ENCODE assay signal across 30 cellular contexts in the genomic region with DNA sequence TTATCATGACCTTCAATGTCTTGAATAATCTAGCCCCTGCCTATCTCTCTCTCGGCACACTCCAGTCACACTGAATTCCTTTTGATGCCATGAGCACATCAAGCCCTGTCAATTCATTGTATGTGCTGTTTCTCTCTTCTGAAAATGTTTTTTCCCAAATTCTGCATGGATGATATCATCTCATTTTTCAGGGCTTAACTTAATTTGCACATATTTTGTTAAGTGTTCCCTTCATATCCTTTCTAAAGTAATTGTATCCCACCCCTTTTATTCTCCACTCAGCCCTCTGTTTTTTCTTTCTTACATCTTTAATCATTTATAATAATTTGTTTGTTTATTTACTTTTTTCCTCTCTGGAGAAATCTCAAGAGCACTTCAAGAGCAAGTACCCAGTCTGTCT.
"Had no signal": no experiment of that assay in that cellular context is flagged by ENCODE, and none has a peak within 500 bp of the region (broad histone marks: within the 10 kb centered on the region; RNA-seq: fewer than 3 reads in every experiment).

No MANE protein-coding gene starts in this region.

- H3K27me3 ChIP-seq: neutrophil, ovary, right lobe of liver, spleen, suprapubic skin, testis, tibial nerve, upper lobe of left lung, vagina had no signal

- ATAC-seq: naive thymus-derived CD8-positive, alpha-beta T cell; natural killer cell treated with Interleukin-12 subunit alpha and Interleukin-12 subunit beta and Interleukin-15 and Interleukin-18, amount 100 ng/mL, for 72 hours; psoas muscle; right cardiac atrium; right lobe of liver; stimulated activated memory B cell treated with anti-CD40 and anti-IgM and Interleukin-4, amounts not matched to agents 10 μg/mL and 1 μg/mL and 100 μg/mL, for 72 hours; stimulated activated naive CD8-positive, alpha-beta T cell treated with anti-CD3 and anti-CD28 coated beads, Interleukin-15, amount 100 ng/mL, for 72 hours; stimulated activated naive CD8-positive, alpha-beta T cell treated with anti-CD3 and anti-CD28 coated beads, Interleukin-15, Interleukin-2, amounts not matched to agents 100 U/mL and 50 U/mL, for 24 hours had no signal

- H3K4me1 ChIP-seq: parathyroid adenoma, psoas muscle, right lobe of liver, spleen, suprapubic skin, testis, tibial nerve, upper lobe of left lung, vagina had no signal

- H3K4me3 ChIP-seq: ovary, psoas muscle, right lobe of liver, skin epidermis, smooth muscle cell, spleen, suprapubic skin, testis, tibial nerve, upper lobe of left lung, vagina had no signal

- H3K79me2 ChIP-seq: parathyroid adenoma had no signal

- H3K27ac ChIP-seq: neutrophil, ovary, parathyroid adenoma, psoas muscle, right lobe of liver, skin epidermis, spleen, suprapubic skin, testis, tibial nerve, upper lobe of left lung, vagina had no signal

- DNase-seq: naive thymus-derived CD8-positive, alpha-beta T cell; nephron progenitor cell; nucleus accumbens; ovary; posterior cingulate gyrus; psoas muscle; right cardiac atrium; right lobe of liver; spleen; stimulated activated CD4-positive, alpha-beta T cell treated with anti-CD3 and anti-CD28 coated beads, Interleukin-12 subunit alpha, Interleukin-12 subunit beta, amount 100 ng/mL, for 4 hours; stimulated activated CD4-positive, alpha-beta T cell treated with anti-CD3 and anti-CD28 coated beads, Interleukin-1b, Interleukin-23, amount 100 ng/mL, for 48 hours; stimulated activated CD4-positive, alpha-beta T cell treated with anti-CD3 and anti-CD28 coated beads, Interleukin-4, amount 100 ng/mL, for 1 hour; stimulated activated CD4-positive, alpha-beta T cell treated with anti-CD3 and anti-CD28 coated beads, Interleukin-4, amount 100 ng/mL, for 4 hours; stimulated activated CD8-positive, alpha-beta memory T cell treated with anti-CD3 and anti-CD28 coated beads, Interleukin-4, amount 100 ng/mL, for 48 hours; stimulated activated naive CD4-positive, alpha-beta T cell; stimulated activated naive CD8-positive, alpha-beta T cell treated with anti-CD3 and anti-CD28 coated beads, Interleukin-15, amount 100 ng/mL, for 72 hours; stimulated activated naive CD8-positive, alpha-beta T cell treated with anti-CD3 and anti-CD28 coated beads, Interleukin-15, Interleukin-2, amounts not matched to agents 100 U/mL and 50 U/mL, for 24 hours; substantia nigra; testis; trophoblast cell; upper lobe of left lung had no signal

- H3K36me3 ChIP-seq: neutrophil, ovary, right lobe of liver, spleen, suprapubic skin, tibial nerve, upper lobe of left lung, vagina had no signal

- H3K9me3 ChIP-seq: neutrophil, ovary, psoas muscle, right lobe of liver, suprapubic skin, testis, vagina had no signal

- H3K4me2 ChIP-seq: smooth muscle cell had no signal

- H2AFZ ChIP-seq: parathyroid adenoma had no signal

- H3K9ac ChIP-seq: parathyroid adenoma had no signal
